23 cellular contexts compared by ENCODE assay signal in genomic region chr1:9873992-9874391, GRCh38.
"Had no signal": no experiment of that assay in that cellular context is flagged by ENCODE, and none has a peak within 500 bp of the region (broad histone marks: within the 10 kb centered on the region; RNA-seq: fewer than 3 reads in every experiment).

No MANE protein-coding gene starts in this region.

- H3K4me3 ChIP-seq: adrenal gland, ascending aorta, breast epithelium, coronary artery, right lobe of liver, skin epidermis, thoracic aorta, vagina had no signal

- H3K27ac Mint-ChIP-seq: activated CD4-positive, alpha-beta T cell treated with anti-CD3 and anti-CD28 coated beads, Interleukin-2, amount 10 ng/mL, durations not matched to agents 7 days and 5 days; activated CD8-positive, alpha-beta T cell treated with anti-CD3 and anti-CD28 coated beads, Interleukin-2, amount 10 ng/mL, durations not matched to agents 7 days and 5 days; activated naive CD8-positive, alpha-beta T cell had no signal

- ATAC-seq: left lobe of liver; right lobe of liver; stimulated activated memory B cell treated with anti-CD40 and anti-IgM and Interleukin-4, amounts not matched to agents 10 μg/mL and 1 μg/mL and 100 μg/mL, for 72 hours had no signal

- DNase-seq: activated CD4-positive, alpha-beta T cell treated with anti-CD3 and anti-CD28 coated beads, Interleukin-2, amount 10 ng/mL, durations not matched to agents 7 days and 5 days; activated CD8-positive, alpha-beta T cell treated with anti-CD3 and anti-CD28 coated beads, Interleukin-2, amount 10 ng/mL, durations not matched to agents 7 days and 5 days; activated gamma-delta T cell treated with Interleukin-2 at 50 U/mL for 16 hours; adrenal gland; cerebellar nuclear complex; foreskin fibroblast; midbrain; nucleus accumbens; right lobe of liver; stimulated activated CD4-positive, alpha-beta T cell treated with anti-CD3 and anti-CD28 coated beads, Interleukin-2, amount 100 ng/mL, for 24 hours; T-helper 2 cell had no signal

- H3K36me3 Mint-ChIP-seq: activated naive CD8-positive, alpha-beta T cell; stimulated activated memory B cell treated with anti-CD40 and anti-IgM and Interleukin-4, amounts not matched to agents 10 μg/mL and 1 μg/mL and 100 μg/mL, for 72 hours; type B pancreatic cell had no signal

- H3K36me3 ChIP-seq: breast epithelium, right lobe of liver had no signal

- H3K4me3 Mint-ChIP-seq: activated CD4-positive, alpha-beta T cell treated with anti-CD3 and anti-CD28 coated beads, Interleukin-2, amount 10 ng/mL, durations not matched to agents 7 days and 5 days; activated CD8-positive, alpha-beta T cell treated with anti-CD3 and anti-CD28 coated beads, Interleukin-2, amount 10 ng/mL, durations not matched to agents 7 days and 5 days; activated naive CD8-positive, alpha-beta T cell; nephron; stimulated activated memory B cell treated with anti-CD40 and anti-IgM and Interleukin-4, amounts not matched to agents 10 μg/mL and 1 μg/mL and 100 μg/mL, for 72 hours; type B pancreatic cell had no signal

- H3K27me3 ChIP-seq: adrenal gland, ascending aorta, breast epithelium, right lobe of liver, vagina had no signal

- H3K27me3 Mint-ChIP-seq: activated CD4-positive, alpha-beta T cell treated with anti-CD3 and anti-CD28 coated beads, Interleukin-2, amount 10 ng/mL, durations not matched to agents 7 days and 5 days; activated naive CD8-positive, alpha-beta T cell; stimulated activated memory B cell treated with anti-CD40 and anti-IgM and Interleukin-4, amounts not matched to agents 10 μg/mL and 1 μg/mL and 100 μg/mL, for 72 hours; type B pancreatic cell had no signal

- H3K9me3 Mint-ChIP-seq: activated CD4-positive, alpha-beta T cell treated with anti-CD3 and anti-CD28 coated beads, Interleukin-2, amount 10 ng/mL, durations not matched to agents 7 days and 5 days; nephron; stimulated activated memory B cell treated with anti-CD40 and anti-IgM and Interleukin-4, amounts not matched to agents 10 μg/mL and 1 μg/mL and 100 μg/mL, for 72 hours; type B pancreatic cell had no signal

- H3K9me3 ChIP-seq: adrenal gland, ascending aorta, breast epithelium, right lobe of liver, thoracic aorta, vagina had no signal

- H3K27ac ChIP-seq: adrenal gland, ascending aorta, breast epithelium, coronary artery, parathyroid adenoma, right lobe of liver, thoracic aorta had no signal

- H3K4me1 ChIP-seq: parathyroid adenoma had no signal

- H3K9ac ChIP-seq: parathyroid adenoma had no signal
